Comparison of ENCODE assay signal across 8 cellular contexts in the genomic region with DNA sequence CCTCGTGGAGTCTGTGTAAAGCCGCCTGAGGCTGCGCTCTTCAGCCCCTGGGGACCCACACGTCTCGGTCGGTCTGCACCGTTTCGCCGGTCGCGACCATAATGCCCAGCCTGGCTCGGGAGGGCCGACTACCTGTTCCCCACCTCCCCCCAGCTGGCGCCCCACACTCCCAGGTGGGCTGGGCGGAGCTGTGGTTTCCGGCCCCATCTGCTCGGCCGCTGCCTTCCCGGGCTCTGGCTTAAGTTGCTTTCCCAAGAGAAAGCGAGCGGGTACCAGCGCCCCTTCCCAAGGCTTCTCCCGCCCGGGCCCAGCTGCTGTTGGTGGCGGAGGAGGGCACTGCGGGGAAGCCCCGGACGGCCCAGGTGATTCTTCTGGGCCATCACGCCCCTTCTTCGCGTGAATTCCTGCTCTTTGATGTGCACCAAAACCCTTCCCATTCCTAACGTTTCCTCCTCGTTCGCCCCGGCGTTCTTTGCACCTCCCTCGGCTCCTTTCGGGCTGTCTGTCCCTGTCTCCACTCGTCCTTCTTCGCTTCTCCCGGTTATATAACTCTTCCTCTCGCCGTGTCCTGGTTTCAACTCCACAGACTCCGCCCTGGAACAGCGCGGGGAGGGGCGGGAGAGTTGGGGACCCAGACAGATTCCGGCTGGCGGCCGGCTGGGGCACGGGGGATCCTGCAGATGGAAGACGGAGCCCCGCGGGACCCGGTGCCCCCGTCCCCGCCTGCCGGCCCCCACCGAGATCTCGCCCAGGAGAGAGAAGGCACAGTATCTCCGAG. TPM values are rescaled to one million over a fixed set of nuclear protein-coding genes. Genes with fewer than 3 reads are reported as not detected.
A peak's percentile ranks its signal among the peaks of the same experiment; 100 is the strongest.
DNase-seq lines count a peak whose midpoint lies in the region; ATAC-seq and TF ChIP-seq lines count a peak whose summit lies in the region.

No MANE protein-coding gene starts in this region.

- TF ChIP-seq CTCF in AG09309 (IDR thresholded peaks at IDR 0.05; ENCODE audit: control insufficient read depth, insufficient read depth, low read depth, low read length, missing control alignments) = no peak

- DNase-seq in AG09309 (ENCODE audit: low read depth) (no peak), cerebellum (ENCODE audit: low spot score) (peak; percentile 90), left colon (peak; percentile 82 to 84), AG20443 (ENCODE audit: low spot score) (no peak)
- DNase-seq in stimulated activated CD8-positive, alpha-beta memory T cell treated with anti-CD3 and anti-CD28 coated beads, Interleukin-4, amount 100 ng/mL, for 48 hours = peak; percentile 66

- ATAC-seq in GM18519 (IDR thresholded peaks at IDR 0.05; ENCODE audit: low FRiP score, unreplicated experiment) (peak; percentile 5), HG03432 (IDR thresholded peaks at IDR 0.05; ENCODE audit: unreplicated experiment) (peak; percentile 37), left colon (peak; percentile 36)

- H3K4me3 ChIP-seq in AG09309 (ENCODE audit: control insufficient read depth, low read depth, low read length) = peak overlapping the region; percentile 83

- peak; percentile 70; the same call in 1 of the 2 replicates for TF ChIP-seq POLR2A in Raji (IDR thresholded peaks at IDR 0.05; ENCODE audit: insufficient read depth, low read depth, low read length)

- intact Hi-C loops in left colon (cut with DNase I, micrococcal nuclease) = no loop called here

RNA-seq across cellular contexts. Expression of a gene that starts 2.0 kb away (rescaled TPM):
- total RNA-seq in cerebellum (16.2 TPM), left colon (10 to 100 TPM; 49.5 to 50.4 TPM)

RNA-seq across cellular contexts. Expression of a gene that starts 18.9 kb away (rescaled TPM):
- total RNA-seq in cerebellum (3.2 TPM), left colon (1 to 10 TPM; 3.8 to 6.1 TPM)

RNA-seq across cellular contexts. Expression of a gene that starts 21.4 kb away (rescaled TPM):
- total RNA-seq in cerebellum (28.6 TPM), left colon (10 to 100 TPM; 49.7 to 83.0 TPM)

RNA-seq across cellular contexts. Expression of a gene that starts 21.8 kb away (rescaled TPM):
- 15.3 TPM for total RNA-seq in cerebellum
- 1 to 10 TPM; 8.3 to 9.0 TPM for total RNA-seq in left colon

RNA-seq across cellular contexts. Expression of a gene that starts 52.6 kb away (rescaled TPM):
- 121 TPM for total RNA-seq in cerebellum
- total RNA-seq in left colon = 10 to 100 TPM; 51.3 to 51.9 TPM

Comparison
In these comparisons a context has a peak if more than half of its experiments do, and no peak if none do; other contexts are left out.
1. DNase-seq: peak in cerebellum (single experiment), left colon (2 of 2) and stimulated activated CD8-positive, alpha-beta memory T cell treated with anti-CD3 and anti-CD28 coated beads, Interleukin-4, amount 100 ng/mL, for 48 hours (single experiment); none in AG09309 (single experiment) and AG20443 (single experiment).
2. Peak in every context shown above with its lines, with median percentiles within 50 percentile points of each other: ATAC-seq.